Comparison of ENCODE assay signal across 16 cellular contexts in the genomic region with DNA sequence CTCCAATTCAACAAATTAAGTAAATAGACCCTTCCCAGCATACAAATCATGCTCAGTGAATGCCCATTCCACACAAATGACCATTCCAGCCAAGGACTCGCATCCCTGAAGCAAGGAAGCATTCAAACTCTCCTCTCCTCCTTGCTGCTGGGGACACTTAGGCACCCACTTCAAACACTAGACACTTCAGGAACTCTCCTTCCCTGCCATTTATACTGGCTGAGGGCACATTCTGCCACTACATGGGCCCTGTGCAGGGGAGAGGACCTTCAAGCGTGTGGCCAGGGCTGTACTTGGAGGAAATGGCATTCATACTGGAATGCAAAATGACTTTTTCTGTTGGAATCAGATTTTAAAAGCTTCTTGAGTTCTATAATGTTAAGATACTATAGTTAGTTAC. TPM values are rescaled to one million over a fixed set of nuclear protein-coding genes. Genes with fewer than 3 reads are reported as not detected.
DNase-seq lines count a peak whose midpoint lies in the region; ATAC-seq, FAIRE-seq and TF ChIP-seq lines count a peak whose summit lies in the region.
"Had no signal": no experiment of that assay in that cellular context is flagged by ENCODE, and none has a peak within 500 bp of the region (broad histone marks: within the 10 kb centered on the region; RNA-seq: fewer than 3 reads in every experiment).

No MANE protein-coding gene starts in this region.

- intact Hi-C loops in esophagus muscularis mucosa (cut with DNase I) (no loop called here), left ventricle myocardium inferior (cut with micrococcal nuclease) (no loop called here), left lung (cut with DNase I) (no loop called here)

- 100% methylated on average over 2 of the region's 2 CpGs for WGBS in esophagus muscularis mucosa

- DNase-seq in esophagus muscularis mucosa (ENCODE audit: extremely low spot score) = peak; percentile 64
- no peak for DNase-seq in left ventricle myocardium inferior
- no peak for DNase-seq in left lung
- DNase-seq in HTR-8/SVneo (ENCODE audit: insufficient read length, low spot score) = no peak
- no peak for DNase-seq in NCI-H2196 treated with DMSO at 0.1 percent for 48 hours (lab: John Stamatoyannopoulos, UW; ENCODE audit: unreplicated experiment)
- no peak for DNase-seq in foreskin fibroblast
- DNase-seq: AML-193; Caco-2; CD4-positive, alpha-beta T cell; GM23248 had no signal

- peak; percentile 91 for ATAC-seq in left lung
- ATAC-seq: A549 had no signal

- no peak for TF ChIP-seq POLR2A in esophagus muscularis mucosa (IDR thresholded peaks at IDR 0.05; ENCODE audit: low read depth)

- no peak overlapping the region for H3K27ac ChIP-seq in esophagus muscularis mucosa (replicated peaks in 1 of 4)
- H3K27ac ChIP-seq in left ventricle myocardium inferior (replicated peaks) = peak overlapping the region; percentile 77
- no peak overlapping the region for H3K27ac ChIP-seq in left lung
- H3K27ac ChIP-seq: A549, C4-2B, GM23248 had no signal

- FAIRE-seq in HTR-8/SVneo (lab: Jason Lieb, UNC) = no peak
- FAIRE-seq: A549, D721Med, G401.6, GM12891 had no signal

- no peaks in the 10 kb centered on the region for H3K9me3 ChIP-seq in esophagus muscularis mucosa
- peaks cover 1% of the 10 kb centered on the region for H3K9me3 ChIP-seq in left ventricle myocardium inferior (replicated peaks)
- H3K9me3 ChIP-seq in left lung = no peaks in the 10 kb centered on the region
- H3K9me3 ChIP-seq: A549, Caco-2, HAP-1 had no signal

- no peak for TF ChIP-seq CTCF in esophagus muscularis mucosa (IDR thresholded peaks at IDR 0.05)
- no peak for TF ChIP-seq CTCF in left ventricle myocardium inferior (IDR thresholded peaks at IDR 0.05; ENCODE audit: borderline replicate concordance)
- TF ChIP-seq CTCF in left lung (IDR thresholded peaks at IDR 0.05) = no peak
- no peak for TF ChIP-seq CTCF in foreskin fibroblast (IDR thresholded peaks at IDR 0.05; ENCODE audit: low read depth, low read length)

- TF ChIP-seq EP300 in esophagus muscularis mucosa (IDR thresholded peaks at IDR 0.05) = no peak

- no peak overlapping the region for H3K4me3 ChIP-seq in esophagus muscularis mucosa
- peak overlapping the region; percentile 22 for H3K4me3 ChIP-seq in left ventricle myocardium inferior
- no peak overlapping the region for H3K4me3 ChIP-seq in left lung
- H3K4me3 ChIP-seq in foreskin fibroblast (ENCODE audit: low read depth in 1 of 2, low read length in 2 of 2) = no peak overlapping the region
- H3K4me3 ChIP-seq: A549, GM23248, HAP-1 had no signal

- H3K27me3 ChIP-seq in esophagus muscularis mucosa (no peaks in the 10 kb centered on the region), left ventricle myocardium inferior (ENCODE audit: low read depth) (no peaks in the 10 kb centered on the region), left lung (peaks cover 0 to 6% of the 10 kb centered on the region in 2 donors)

- no peaks in the 10 kb centered on the region for H3K36me3 ChIP-seq in esophagus muscularis mucosa
- no peaks in the 10 kb centered on the region for H3K36me3 ChIP-seq in left ventricle myocardium inferior
- H3K36me3 ChIP-seq in left lung = no peaks in the 10 kb centered on the region
- H3K36me3 ChIP-seq: HAP-1 had no signal

- H3K4me1 ChIP-seq in esophagus muscularis mucosa (peaks cover 0 to 9% (median 7%) of the 10 kb centered on the region in 4 donors), left ventricle myocardium inferior (peaks cover 57% of the 10 kb centered on the region), left lung (no peaks in the 10 kb centered on the region)
- H3K4me1 ChIP-seq: A549 had no signal

RNA-seq across cellular contexts. Expression of a gene that starts 22.3 kb away (rescaled TPM):
- 10 to 100 TPM in 3 of 4 donors, 1 to 10 TPM in 1; 9.8 to 14.6 (median 12.0) TPM for total RNA-seq in esophagus muscularis mucosa
- total RNA-seq in left ventricle myocardium inferior = 69.8 TPM
- total RNA-seq in left lung = 100 to 1,000 TPM in 1 of 2 donors, 10 to 100 TPM in 1; 68.2 to 109 TPM
- total RNA-seq: CD4-positive, alpha-beta T cell had no signal
